14 cellular contexts compared by ENCODE assay signal in the genomic region with DNA sequence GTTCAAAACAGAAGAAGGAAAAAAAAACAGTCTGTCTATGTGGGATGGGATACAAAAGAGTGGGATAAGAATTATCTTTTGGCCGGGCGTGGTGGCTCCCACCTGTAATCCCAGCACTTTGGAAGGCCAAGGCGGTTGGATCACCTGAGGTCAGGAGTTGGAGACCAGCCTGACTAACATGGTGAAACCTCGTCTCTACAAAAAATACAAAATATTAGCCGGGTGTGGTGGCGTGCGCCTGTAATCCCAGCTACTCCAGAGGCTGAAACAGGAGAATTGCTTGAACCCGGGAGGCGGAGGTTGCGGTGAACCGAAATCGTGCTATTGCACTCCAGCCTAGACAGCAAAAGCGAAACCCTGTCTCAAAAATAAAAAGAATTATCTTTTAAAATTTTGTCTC. TPM values are rescaled to one million over a fixed set of nuclear protein-coding genes. Genes with fewer than 3 reads are reported as not detected.
DNase-seq lines count a peak whose midpoint lies in the region; ATAC-seq, FAIRE-seq and TF ChIP-seq lines count a peak whose summit lies in the region.
"Not testable (repeated sequence)": the region's sequence is repeated elsewhere in the genome, so short reads cannot be mapped to it uniquely, and the experiment has no call there.
"Had no signal": no experiment of that assay in that cellular context is flagged by ENCODE, and none has a peak within 500 bp of the region (broad histone marks: within the 10 kb centered on the region; RNA-seq: fewer than 3 reads in every experiment).

No MANE protein-coding gene starts in this region.

- H3K36me3 ChIP-seq in OCI-LY3 (replicated peaks; ENCODE audit: low read depth, low read length); K562 (ENCODE audit: control insufficient read depth, insufficient read depth, low read length); iPS-18a (ENCODE audit: control insufficient read depth, low read depth, low read length); neuronal stem cell (replicated peaks in 1 of 2; ENCODE audit: control insufficient read depth in 2 of 2, insufficient read depth in 2 of 2, low read length in 2 of 2): not testable (repeated sequence)

- in situ Hi-C loops in K562 (cut with MboI), result not testable (repeated sequence)

- not testable (repeated sequence) for H3K4me3 ChIP-seq in HL-60 (replicated peaks; ENCODE audit: insufficient read depth, low read length); K562
- H3K4me3 ChIP-seq in OCI-LY3 (ENCODE audit: low read length) (peak overlapping the region; percentile 90), iPS-18a (ENCODE audit: low read length) (peak overlapping the region; percentile 80), neuronal stem cell (ENCODE audit: low read length in 2 of 2) (peak overlapping the region in 1 of 2 donors; percentile 75)

- not testable (repeated sequence) for H3K9me1 ChIP-seq in K562 (ENCODE audit: control insufficient read depth, insufficient read depth, low read length)

- H3K18ac ChIP-seq in neuronal stem cell (ENCODE audit: low read length), result not testable (repeated sequence)

- H3K23ac ChIP-seq in neuronal stem cell (ENCODE audit: low read depth, low read length, poor library complexity), result not testable (repeated sequence)

- H3K9me3 ChIP-seq in OCI-LY3 (ENCODE audit: insufficient read depth, low read length); T-helper 17 cell (ENCODE audit: control insufficient read depth, low read length, poor library complexity, severe bottlenecking); K562 (replicated peaks; ENCODE audit: control insufficient read depth, insufficient read depth, low read depth, low read length); iPS-18a (ENCODE audit: control insufficient read depth, low read depth, low read length); neuronal stem cell (replicated peaks in 1 of 2; ENCODE audit: control insufficient read depth in 2 of 2, insufficient read depth in 1 of 2, low read depth in 1 of 2, low read length in 2 of 2): not testable (repeated sequence)

- intact Hi-C loops in K562 (cut with micrococcal nuclease), result not testable (repeated sequence)

- not testable (repeated sequence) for H3K4me3 Mint-ChIP-seq in T-helper 17 cell

- not testable (repeated sequence) for TF ChIP-seq RAD21 in K562 (CRISPR knock-in tag; conservative IDR thresholded peaks at IDR 0.05 in 1 of 2, IDR thresholded peaks at IDR 0.05 in 1 of 2)

- not testable (repeated sequence) for TF ChIP-seq EP300 in K562 (IDR thresholded peaks at IDR 0.05; ENCODE audit: low read length)

- not testable (repeated sequence) for H2BK120ac ChIP-seq in neuronal stem cell (ENCODE audit: low read depth, low read length)

- FAIRE-seq in K562 (lab: Jason Lieb, UNC), result not testable (repeated sequence)

- peaks cover 19% of the 10 kb centered on the region for H3K4me1 Mint-ChIP-seq in T-helper 17 cell

- H3K79me1 ChIP-seq in neuronal stem cell (ENCODE audit: low read depth, low read length), result not testable (repeated sequence)

- DNase-seq in HL-60 (ENCODE audit: low read depth in 1 of 2, low spot score in 1 of 2); T-helper 17 cell; K562 (ENCODE audit: extremely low read depth in 1 of 4, low spot score in 3 of 4); neuronal stem cell (ENCODE audit: low spot score): not testable (repeated sequence)

- 93% methylated on average over 13 of the region's 13 CpGs for WGBS in K562 (ENCODE audit: insufficient coverage, low coverage, missing lambda C conversion rate)
- no CpG with 5 or more reads among the region's 13 CpGs for WGBS in neuronal stem cell (ENCODE audit: extremely low coverage in 2 of 2, insufficient read length in 2 of 2, insufficient replicate concordance in 1 of 2), 2 donors

- not testable (repeated sequence) for H3K27me3 ChIP-seq in HL-60 (ENCODE audit: insufficient read depth, poor library complexity, severe bottlenecking); OCI-LY3 (ENCODE audit: low read depth, low read length); K562 (ENCODE audit: control insufficient read depth in 2 of 2, insufficient read depth in 2 of 2, low read length in 2 of 2); iPS-18a (ENCODE audit: control insufficient read depth, insufficient read depth, low read length); neuronal stem cell (ENCODE audit: control insufficient read depth in 3 of 3, insufficient read depth in 3 of 3, low read depth in 1 of 3, low read length in 3 of 3)

- H3K9ac ChIP-seq in OCI-LY3 (ENCODE audit: low read length) (peak overlapping the region; percentile 83), iPS-18a (ENCODE audit: low read length) (peak overlapping the region; percentile 99)
- not testable (repeated sequence) for H3K9ac ChIP-seq in K562 (ENCODE audit: insufficient read depth in 1 of 2, low read depth in 2 of 2, low read length in 2 of 2); neuronal stem cell (ENCODE audit: low read depth, low read length, poor library complexity)

- not testable (repeated sequence) for H2BK5ac ChIP-seq in neuronal stem cell (ENCODE audit: low read length)

- not testable (repeated sequence) for H3K36me3 Mint-ChIP-seq in T-helper 17 cell (ENCODE audit: low read depth)

- H2AFZ ChIP-seq in OCI-LY3 (ENCODE audit: low read depth, low read length); K562 (ENCODE audit: low read depth, low read length): not testable (repeated sequence)
- H2AFZ ChIP-seq in neuronal stem cell (ENCODE audit: low read length), result peak overlapping the region; percentile 74

- CTCF ChIA-PET in K562 (lab: Yijun Ruan, JAX; ENCODE audit: low intra/inter-chr PET ratio), result not testable (repeated sequence)

- H2BK15ac ChIP-seq in neuronal stem cell (ENCODE audit: low read length), result not testable (repeated sequence)

- peak overlapping the region; percentile 47 for H3K27ac Mint-ChIP-seq in T-helper 17 cell

- H3K4me2 ChIP-seq in OCI-LY3 (ENCODE audit: low read length), result peak overlapping the region; percentile 86
- peak overlapping the region; percentile 89; the same call in 1 of the 2 replicates for H3K4me2 ChIP-seq in K562 (ENCODE audit: insufficient read depth, low read length)
- not testable (repeated sequence) for H3K4me2 ChIP-seq in neuronal stem cell (ENCODE audit: insufficient read depth, low read length, poor library complexity, severe bottlenecking)

- not testable (repeated sequence) for ATAC-seq in T-helper 17 cell, K562

- not testable (repeated sequence) for H4K91ac ChIP-seq in neuronal stem cell (ENCODE audit: low read depth, low read length, poor library complexity)

- peaks cover 21% of the 10 kb centered on the region for H3K4me1 ChIP-seq in OCI-LY3 (ENCODE audit: low read length)
- peaks cover 13 to 16% of the 10 kb centered on the region in 2 experiments; a peak in 4 of 5 replicates for H3K4me1 ChIP-seq in K562 (replicated peaks in 1 of 2; ENCODE audit: control insufficient read depth in 2 of 2, insufficient read depth in 2 of 2, low read length in 2 of 2)
- H3K4me1 ChIP-seq in iPS-18a (ENCODE audit: control insufficient read depth, low read depth, low read length), result peaks cover 15% of the 10 kb centered on the region
- H3K4me1 ChIP-seq in neuronal stem cell (ENCODE audit: control insufficient read depth in 2 of 2, insufficient read depth in 1 of 2, low read depth in 1 of 2, low read length in 2 of 2), result not testable (repeated sequence)

- H4K20me1 ChIP-seq in OCI-LY3 (ENCODE audit: insufficient read depth, low read length), result peaks cover 13% of the 10 kb centered on the region
- not testable (repeated sequence) for H4K20me1 ChIP-seq in K562 (replicated peaks; ENCODE audit: control insufficient read depth, insufficient read depth, low read length)

- POLR2A ChIA-PET in K562 (lab: Yijun Ruan, JAX), result interaction anchor here (0.6 to 1.0 kb wide), 3 partner anchors 10 to 73 kb away, joined by 3 read pairs; no protein-coding TSS in a partner anchor

- H3K79me2 ChIP-seq in OCI-LY3 (ENCODE audit: low read length), result peaks cover 44% of the 10 kb centered on the region
- H3K79me2 ChIP-seq in K562 (ENCODE audit: control insufficient read depth, insufficient read depth, low read length), result peaks cover 45% of the 10 kb centered on the region

- not testable (repeated sequence) for H3K4ac ChIP-seq in neuronal stem cell (ENCODE audit: low read length)

- H4K8ac ChIP-seq in neuronal stem cell (ENCODE audit: low read depth, low read length), result not testable (repeated sequence)

- H3K27ac ChIP-seq in C4-2B (peak overlapping the region; percentile 69), HL-60 (replicated peaks) (peak overlapping the region; percentile 97), iPS-18a (ENCODE audit: low read length) (peak overlapping the region; percentile 99), neuronal stem cell (replicated peaks; ENCODE audit: low read length) (peak overlapping the region; percentile 90)
- H3K27ac ChIP-seq in OCI-LY3 (ENCODE audit: low read length); K562 (ENCODE audit: extremely low read depth, low read depth, low read length): not testable (repeated sequence)

- not testable (repeated sequence) for BruUV-seq in K562 (replicated peaks; lab: Mats Ljungman, UMichigan)

- not testable (repeated sequence) for H3K27me3 Mint-ChIP-seq in T-helper 17 cell

- H3K14ac ChIP-seq in neuronal stem cell (ENCODE audit: low read length), result not testable (repeated sequence)

- not testable (repeated sequence) for H2BK12ac ChIP-seq in neuronal stem cell (ENCODE audit: low read length)

- not testable (repeated sequence) for H2AK5ac ChIP-seq in neuronal stem cell (ENCODE audit: low read depth, low read length)

- not testable (repeated sequence) for TF ChIP-seq POLR2A in K562 (conservative IDR thresholded peaks at IDR 0.05)

- TF ChIP-seq CTCF in C4-2B (conservative IDR thresholded peaks at IDR 0.05); HL-60 (IDR thresholded peaks at IDR 0.05; ENCODE audit: insufficient read depth, low read length); OCI-LY3 (IDR thresholded peaks at IDR 0.05; ENCODE audit: low read depth, low read length); K562 (IDR thresholded peaks at IDR 0.05 in 2 of 3, conservative IDR thresholded peaks at IDR 0.05 in 1 of 3; ENCODE audit: insufficient read depth in 2 of 3, low read depth in 1 of 3, low read length in 3 of 3): not testable (repeated sequence)

RNA-seq across cellular contexts. Expression of gene ANP32E, which starts 1.3 kb away (rescaled TPM):
- total RNA-seq in T-helper 17 cell, result 10 to 100 TPM; 45.4 to 50.2 TPM
- 8.8 and 23.9 TPM in 2 replicates for total RNA-seq in K562 (2011; cell fraction: chromatin; rRNA removed; ENCODE audit: low replicate concordance)
- 7.3 and 8.2 TPM in 2 replicates for total RNA-seq in K562 (2011; cell fraction: nucleolus; rRNA removed)
- 20.2 and 29.5 TPM in 2 replicates for total RNA-seq in K562 (2011; cell fraction: nucleoplasm; rRNA removed)
- 62.5 and 67.0 TPM in 2 replicates for total RNA-seq in K562 (2014; rRNA removed)
- total RNA-seq in K562 (2014; rRNA removed; fragmentation: Illumina TruSeq; extraction: Trizol), result 105 and 135 TPM in 2 replicates
- 89.4 and 93.3 TPM in 2 replicates for total RNA-seq in K562 (2015; rRNA removed; fragmentation: Illumina TruSeq; extraction: Trizol)
- 67.8 and 92.4 TPM in 2 replicates for total RNA-seq in K562 (2021)
- 34.3 and 60.4 TPM in 2 replicates for polyA plus RNA-seq in K562 (2011; rRNA removed)
- polyA plus RNA-seq in K562 (2011; cell fraction: cytosol; rRNA removed), result 4.0 and 15.1 TPM in 2 replicates
- polyA plus RNA-seq in K562 (2011; cell fraction: nucleus; rRNA removed), result 6.3 and 9.6 TPM in 2 replicates
- polyA plus RNA-seq in K562 (2012), result 56.3 and 162 TPM in 2 replicates
- polyA plus RNA-seq in K562 (2014; fragmentation: Illumina TruSeq; extraction: Trizol), result 110 and 124 TPM in 2 replicates
- polyA plus RNA-seq in K562 (2014; fragmentation: Nextera tagmentation; extraction: Ambion mirVana), result 100 to 1,000 TPM; 133 to 197 TPM
- 99.8 and 104 TPM in 2 replicates for polyA plus RNA-seq in K562 (2014; rRNA removed)
- 45.2 and 52.2 TPM in 2 replicates for polyA minus RNA-seq in K562 (2011; rRNA and poly(A)+ RNA removed)
- polyA minus RNA-seq in K562 (2011; cell fraction: cytosol; rRNA and poly(A)+ RNA removed), result 22.0 and 28.1 TPM in 2 replicates
- 7.4 and 10.8 TPM in 2 replicates for polyA minus RNA-seq in K562 (2011; cell fraction: nucleus; rRNA and poly(A)+ RNA removed)
- polyA plus RNA-seq in neuronal stem cell (2013, experiment 1 of 2), result 111 TPM
- polyA plus RNA-seq in neuronal stem cell (2013, experiment 2 of 2), result 112 TPM

RNA-seq across cellular contexts. Expression of gene CA14, which starts 20.4 kb away (rescaled TPM):
- total RNA-seq in T-helper 17 cell (not detected), K562 (2014; rRNA removed) (not detected in 2 replicates), K562 (2014; rRNA removed; fragmentation: Illumina TruSeq; extraction: Trizol) (0.15 and 0.16 TPM in 2 replicates), K562 (2015; rRNA removed; fragmentation: Illumina TruSeq; extraction: Trizol) (0.33 and 0.41 TPM in 2 replicates), K562 (2021) (0.22 and 0.36 TPM in 2 replicates)
- 0.60 TPM in 1 of 2 replicates, not detected in the other for total RNA-seq in K562 (2011; cell fraction: chromatin; rRNA removed; ENCODE audit: low replicate concordance)
- 0.39 and 0.50 TPM in 2 replicates for total RNA-seq in K562 (2011; cell fraction: nucleolus; rRNA removed)
- total RNA-seq in K562 (2011; cell fraction: nucleoplasm; rRNA removed), result 0.53 TPM in 1 of 2 replicates, not detected in the other
- polyA plus RNA-seq in K562 (2011; rRNA removed) (0.13 and 0.24 TPM in 2 replicates), K562 (2014; fragmentation: Illumina TruSeq; extraction: Trizol) (0.15 and 0.16 TPM in 2 replicates), K562 (2014; fragmentation: Nextera tagmentation; extraction: Ambion mirVana) (under 1 TPM; 0.30 to 0.46 TPM), K562 (2014; rRNA removed) (0.12 and 0.57 TPM in 2 replicates)
- 0.13 and 0.24 TPM in 2 replicates for polyA plus RNA-seq in K562 (2011; cell fraction: cytosol; rRNA removed)
- polyA plus RNA-seq in K562 (2011; cell fraction: nucleus; rRNA removed), result 0.24 and 0.25 TPM in 2 replicates
- 0.51 and 0.69 TPM in 2 replicates for polyA plus RNA-seq in K562 (2012)
- polyA minus RNA-seq in K562 (2011; rRNA and poly(A)+ RNA removed), result 0.12 and 0.25 TPM in 2 replicates
- not detected in 2 replicates for polyA minus RNA-seq in K562 (2011; cell fraction: cytosol; rRNA and poly(A)+ RNA removed)
- not detected in 2 replicates for polyA minus RNA-seq in K562 (2011; cell fraction: nucleus; rRNA and poly(A)+ RNA removed)
- 46.7 TPM for polyA plus RNA-seq in neuronal stem cell (2013, experiment 1 of 2)
- polyA plus RNA-seq in neuronal stem cell (2013, experiment 2 of 2), result 45.5 TPM
- total RNA-seq: activated CD4-positive, alpha-beta T cell treated with anti-CD3 and anti-CD28 coated beads for 36 hours; activated naive CD8-positive, alpha-beta T cell treated with anti-CD3 and anti-CD28 coated beads for 36 hours; breast epithelium; CD4-positive, alpha-beta T cell; Daoy; endothelial cell of umbilical vein; fibroblast of lung had no signal
- polyA plus RNA-seq: endothelial cell of umbilical vein had no signal

RNA-seq across cellular contexts. Expression of gene APH1A, which starts 31.6 kb away (rescaled TPM):
- 100 to 1,000 TPM; 118 TPM for total RNA-seq in T-helper 17 cell
- total RNA-seq in K562 (2011; cell fraction: chromatin; rRNA removed; ENCODE audit: low replicate concordance), result 115 and 218 TPM in 2 replicates
- total RNA-seq in K562 (2011; cell fraction: nucleolus; rRNA removed), result 215 and 226 TPM in 2 replicates
- 182 and 231 TPM in 2 replicates for total RNA-seq in K562 (2011; cell fraction: nucleoplasm; rRNA removed)
- total RNA-seq in K562 (2014; rRNA removed), result 48.8 and 59.0 TPM in 2 replicates
- 70.6 and 74.0 TPM in 2 replicates for total RNA-seq in K562 (2014; rRNA removed; fragmentation: Illumina TruSeq; extraction: Trizol)
- 77.0 and 79.1 TPM in 2 replicates for total RNA-seq in K562 (2015; rRNA removed; fragmentation: Illumina TruSeq; extraction: Trizol)
- total RNA-seq in K562 (2021), result 97.3 and 98.6 TPM in 2 replicates
- 111 and 123 TPM in 2 replicates for polyA plus RNA-seq in K562 (2011; rRNA removed)
- polyA plus RNA-seq in K562 (2011; cell fraction: cytosol; rRNA removed), result 167 and 205 TPM in 2 replicates
- 121 and 152 TPM in 2 replicates for polyA plus RNA-seq in K562 (2011; cell fraction: nucleus; rRNA removed)
- polyA plus RNA-seq in K562 (2012), result 80.8 and 88.2 TPM in 2 replicates
- 84.5 and 93.5 TPM in 2 replicates for polyA plus RNA-seq in K562 (2014; fragmentation: Illumina TruSeq; extraction: Trizol)
- 1 to 10 TPM; 5.6 to 6.0 TPM for polyA plus RNA-seq in K562 (2014; fragmentation: Nextera tagmentation; extraction: Ambion mirVana)
- polyA plus RNA-seq in K562 (2014; rRNA removed), result 86.8 and 89.4 TPM in 2 replicates
- 96.8 and 108 TPM in 2 replicates for polyA minus RNA-seq in K562 (2011; rRNA and poly(A)+ RNA removed)
- 39.9 and 46.7 TPM in 2 replicates for polyA minus RNA-seq in K562 (2011; cell fraction: cytosol; rRNA and poly(A)+ RNA removed)
- 49.7 and 72.8 TPM in 2 replicates for polyA minus RNA-seq in K562 (2011; cell fraction: nucleus; rRNA and poly(A)+ RNA removed)
- 76.8 TPM for polyA plus RNA-seq in neuronal stem cell (2013, experiment 1 of 2)
- polyA plus RNA-seq in neuronal stem cell (2013, experiment 2 of 2), result 76.7 TPM

RNA-seq across cellular contexts. Expression of gene C1orf54, which starts 35.4 kb away (rescaled TPM):
- total RNA-seq in T-helper 17 cell, result 1 to 10 TPM; 4.6 to 6.6 TPM
- 0.81 and 0.97 TPM in 2 replicates for total RNA-seq in K562 (2011; cell fraction: chromatin; rRNA removed; ENCODE audit: low replicate concordance)
- 0.50 TPM in 1 of 2 replicates, not detected in the other for total RNA-seq in K562 (2011; cell fraction: nucleolus; rRNA removed)
- 0.29 TPM in 1 of 2 replicates, not detected in the other for total RNA-seq in K562 (2011; cell fraction: nucleoplasm; rRNA removed)
- not detected in 2 replicates for total RNA-seq in K562 (2014; rRNA removed)
- total RNA-seq in K562 (2014; rRNA removed; fragmentation: Illumina TruSeq; extraction: Trizol), result 0.65 and 1.1 TPM in 2 replicates
- total RNA-seq in K562 (2015; rRNA removed; fragmentation: Illumina TruSeq; extraction: Trizol), result 1.1 and 2.2 TPM in 2 replicates
- total RNA-seq in K562 (2021), result 0.20 and 1.00 TPM in 2 replicates
- 1.2 and 3.4 TPM in 2 replicates for polyA plus RNA-seq in K562 (2011; rRNA removed)
- polyA plus RNA-seq in K562 (2011; cell fraction: cytosol; rRNA removed), result 0.48 and 2.8 TPM in 2 replicates
- polyA plus RNA-seq in K562 (2011; cell fraction: nucleus; rRNA removed), result 0.47 and 1.8 TPM in 2 replicates
- polyA plus RNA-seq in K562 (2012), result 2.7 and 2.8 TPM in 2 replicates
- 1.0 and 1.2 TPM in 2 replicates for polyA plus RNA-seq in K562 (2014; fragmentation: Illumina TruSeq; extraction: Trizol)
- 1 to 10 TPM; 2.0 to 2.5 TPM for polyA plus RNA-seq in K562 (2014; fragmentation: Nextera tagmentation; extraction: Ambion mirVana)
- 0.33 and 1.1 TPM in 2 replicates for polyA plus RNA-seq in K562 (2014; rRNA removed)
- polyA minus RNA-seq in K562 (2011; rRNA and poly(A)+ RNA removed), result 0.30 TPM in 1 of 2 replicates, not detected in the other
- 1.0 TPM in 1 of 2 replicates, not detected in the other for polyA minus RNA-seq in K562 (2011; cell fraction: cytosol; rRNA and poly(A)+ RNA removed)
- polyA minus RNA-seq in K562 (2011; cell fraction: nucleus; rRNA and poly(A)+ RNA removed), result 0.67 TPM in 1 of 2 replicates, not detected in the other
- 32.4 TPM for polyA plus RNA-seq in neuronal stem cell (2013, experiment 1 of 2)
- polyA plus RNA-seq in neuronal stem cell (2013, experiment 2 of 2), result 31.9 TPM

RNA-seq across cellular contexts. Expression of gene CIART, which starts 45.2 kb away (rescaled TPM):
- total RNA-seq in T-helper 17 cell, result 1 to 10 TPM; 3.6 to 4.5 TPM
- total RNA-seq in K562 (2011; cell fraction: chromatin; rRNA removed; ENCODE audit: low replicate concordance), result 0.67 and 1.3 TPM in 2 replicates
- total RNA-seq in K562 (2011; cell fraction: nucleolus; rRNA removed), result 0.67 TPM in 1 of 2 replicates, not detected in the other
- 0.29 and 1.5 TPM in 2 replicates for total RNA-seq in K562 (2011; cell fraction: nucleoplasm; rRNA removed)
- total RNA-seq in K562 (2014; rRNA removed), result 0.41 TPM in 1 of 2 replicates, not detected in the other
- total RNA-seq in K562 (2014; rRNA removed; fragmentation: Illumina TruSeq; extraction: Trizol), result 0.15 TPM in 1 of 2 replicates, not detected in the other
- total RNA-seq in K562 (2015; rRNA removed; fragmentation: Illumina TruSeq; extraction: Trizol), result 0.22 TPM in 1 of 2 replicates, not detected in the other
- 0.35 TPM in 1 of 2 replicates, not detected in the other for total RNA-seq in K562 (2021)
- polyA plus RNA-seq in K562 (2011; rRNA removed), result 0.30 TPM in 1 of 2 replicates, not detected in the other
- 0.12 and 0.19 TPM in 2 replicates for polyA plus RNA-seq in K562 (2011; cell fraction: cytosol; rRNA removed)
- 1.1 and 1.3 TPM in 2 replicates for polyA plus RNA-seq in K562 (2011; cell fraction: nucleus; rRNA removed)
- 0.10 and 0.44 TPM in 2 replicates for polyA plus RNA-seq in K562 (2012)
- 0.19 and 0.35 TPM in 2 replicates for polyA plus RNA-seq in K562 (2014; fragmentation: Illumina TruSeq; extraction: Trizol)
- polyA plus RNA-seq in K562 (2014; fragmentation: Nextera tagmentation; extraction: Ambion mirVana), result under 1 TPM; 0.07 to 0.21 TPM
- 0.19 and 1.1 TPM in 2 replicates for polyA plus RNA-seq in K562 (2014; rRNA removed)
- polyA minus RNA-seq in K562 (2011; rRNA and poly(A)+ RNA removed), result not detected in 2 replicates
- not detected in 2 replicates for polyA minus RNA-seq in K562 (2011; cell fraction: cytosol; rRNA and poly(A)+ RNA removed)
- polyA minus RNA-seq in K562 (2011; cell fraction: nucleus; rRNA and poly(A)+ RNA removed), result not detected in 2 replicates
- 9.0 TPM for polyA plus RNA-seq in neuronal stem cell (2013, experiment 1 of 2)
- polyA plus RNA-seq in neuronal stem cell (2013, experiment 2 of 2), result 10.1 TPM
- total RNA-seq: Daoy had no signal
